21 cellular contexts compared by ENCODE assay signal in the genomic region with DNA sequence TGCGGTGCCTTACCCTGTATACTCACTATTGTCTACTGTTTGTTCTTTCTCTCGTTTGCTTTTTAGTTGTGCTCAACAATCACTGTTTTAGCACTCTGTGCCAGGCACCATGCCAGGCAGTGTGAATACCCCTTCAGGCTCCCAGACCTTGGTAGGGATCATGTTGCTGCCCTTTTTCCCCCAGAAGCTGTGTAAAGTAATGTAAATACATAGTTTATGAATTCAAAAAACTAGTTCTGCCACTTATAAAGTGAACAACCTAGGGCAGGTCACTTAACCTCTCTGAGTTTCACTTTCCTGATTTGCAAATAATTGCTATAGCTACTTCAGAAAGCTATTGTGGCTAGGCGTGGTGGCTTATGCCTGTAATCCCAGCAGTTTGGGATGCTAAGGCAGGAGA.
A peak's percentile ranks its signal among the peaks of the same experiment; 100 is the strongest.
DNase-seq lines count a peak whose midpoint lies in the region; ATAC-seq, FAIRE-seq and TF ChIP-seq lines count a peak whose summit lies in the region.
"Had no signal": no experiment of that assay in that cellular context is flagged by ENCODE, and none has a peak within 500 bp of the region (broad histone marks: within the 10 kb centered on the region; RNA-seq: fewer than 3 reads in every experiment).

No MANE protein-coding gene starts in this region.

- no peak overlapping the region for H2BK120ac ChIP-seq in trophoblast cell (ENCODE audit: insufficient read depth, low read length, poor library complexity)

- H3K27ac ChIP-seq in trophoblast cell (ENCODE audit: low read depth, low read length): no peak overlapping the region
- H3K27ac ChIP-seq: adrenal gland, prostate gland, uterus had no signal

- H3K27ac Mint-ChIP-seq in activated CD8-positive, alpha-beta memory T cell treated with anti-CD3 and anti-CD28 coated beads, Interleukin-2, amount 10 ng/mL, durations not matched to agents 7 days and 5 days: peak overlapping the region; percentile 48
- H3K27ac Mint-ChIP-seq in activated T-helper 2 cell treated with anti-CD3 and anti-CD28 coated beads, Interferon-gamma antibody, Interleukin-2, Interleukin-4, amounts not matched to agents 10 μg/mL and 5 μg/mL and 100 μg/mL, durations not matched to agents 14 hours and 24 hours and 36 hours: no peak overlapping the region
- H3K27ac Mint-ChIP-seq: CD4-positive, alpha-beta T cell; memory B cell; T-helper 1 cell treated with Interleukin-12 subunit alpha and Interleukin-12 subunit beta and Interleukin-4 antibody, amounts not matched to agents 30 μg/mL and 1 μg/mL, for 36 hours had no signal

- H3K9me3 Mint-ChIP-seq in activated CD8-positive, alpha-beta memory T cell treated with anti-CD3 and anti-CD28 coated beads, Interleukin-2, amount 10 ng/mL, durations not matched to agents 7 days and 5 days (ENCODE audit: low read depth): peaks cover 2% of the 10 kb centered on the region
- H3K9me3 Mint-ChIP-seq in activated T-helper 2 cell treated with anti-CD3 and anti-CD28 coated beads, Interferon-gamma antibody, Interleukin-2, Interleukin-4, amounts not matched to agents 10 μg/mL and 5 μg/mL and 100 μg/mL, durations not matched to agents 14 hours and 24 hours and 36 hours: peaks cover 3% of the 10 kb centered on the region
- H3K9me3 Mint-ChIP-seq: CD4-positive, alpha-beta T cell; memory B cell had no signal

- no peak overlapping the region for H2BK5ac ChIP-seq in trophoblast cell (ENCODE audit: low read depth, low read length, poor library complexity)

- peaks cover 30% of the 10 kb centered on the region for H3K36me3 Mint-ChIP-seq in activated CD8-positive, alpha-beta memory T cell treated with anti-CD3 and anti-CD28 coated beads, Interleukin-2, amount 10 ng/mL, durations not matched to agents 7 days and 5 days
- H3K36me3 Mint-ChIP-seq in activated T-helper 2 cell treated with anti-CD3 and anti-CD28 coated beads, Interferon-gamma antibody, Interleukin-2, Interleukin-4, amounts not matched to agents 10 μg/mL and 5 μg/mL and 100 μg/mL, durations not matched to agents 14 hours and 24 hours and 36 hours (ENCODE audit: low read depth): peaks cover 9% of the 10 kb centered on the region
- H3K36me3 Mint-ChIP-seq: memory B cell had no signal

- no peak overlapping the region for H3K18ac ChIP-seq in trophoblast cell (ENCODE audit: low read length)

- H3K9me3 ChIP-seq in trophoblast cell (ENCODE audit: insufficient read depth, low read depth, low read length): no peaks in the 10 kb centered on the region
- H3K9me3 ChIP-seq: adrenal gland, prostate gland, uterus had no signal

- no peak overlapping the region for H3K4me3 Mint-ChIP-seq in activated CD8-positive, alpha-beta memory T cell treated with anti-CD3 and anti-CD28 coated beads, Interleukin-2, amount 10 ng/mL, durations not matched to agents 7 days and 5 days
- H3K4me3 Mint-ChIP-seq in activated T-helper 2 cell treated with anti-CD3 and anti-CD28 coated beads, Interferon-gamma antibody, Interleukin-2, Interleukin-4, amounts not matched to agents 10 μg/mL and 5 μg/mL and 100 μg/mL, durations not matched to agents 14 hours and 24 hours and 36 hours (ENCODE audit: low read depth): no peak overlapping the region
- H3K4me3 Mint-ChIP-seq: CD4-positive, alpha-beta T cell; memory B cell; T-helper 1 cell treated with Interleukin-12 subunit alpha and Interleukin-12 subunit beta and Interleukin-4 antibody, amounts not matched to agents 30 μg/mL and 1 μg/mL, for 36 hours had no signal

- H2AFZ ChIP-seq in trophoblast cell (ENCODE audit: insufficient read depth, low read length, poor library complexity): no peak overlapping the region

- peak overlapping the region; percentile 18 for H4K91ac ChIP-seq in trophoblast cell (ENCODE audit: low read depth, low read length)

- no peaks in the 10 kb centered on the region for H3K36me3 ChIP-seq in bronchial epithelial cell (ENCODE audit: control insufficient read depth, insufficient read depth, low read length)
- H3K36me3 ChIP-seq in trophoblast cell (ENCODE audit: control insufficient read depth in 1 of 2, insufficient read depth in 2 of 2, low read length in 2 of 2): no peaks in the 10 kb centered on the region
- H3K36me3 ChIP-seq: adrenal gland, heart left ventricle, prostate gland, uterus had no signal

- intact Hi-C loops in activated T-helper 2 cell treated with anti-CD3 and anti-CD28 coated beads, Interferon-gamma antibody, Interleukin-2, Interleukin-4, amounts not matched to agents 10 μg/mL and 5 μg/mL and 100 μg/mL, durations not matched to agents 14 hours and 24 hours and 36 hours (cut with micrococcal nuclease): no loop called here

- no peaks in the 10 kb centered on the region for H3K27me3 Mint-ChIP-seq in activated CD8-positive, alpha-beta memory T cell treated with anti-CD3 and anti-CD28 coated beads, Interleukin-2, amount 10 ng/mL, durations not matched to agents 7 days and 5 days
- H3K27me3 Mint-ChIP-seq in activated T-helper 2 cell treated with anti-CD3 and anti-CD28 coated beads, Interferon-gamma antibody, Interleukin-2, Interleukin-4, amounts not matched to agents 10 μg/mL and 5 μg/mL and 100 μg/mL, durations not matched to agents 14 hours and 24 hours and 36 hours (ENCODE audit: low read depth): no peaks in the 10 kb centered on the region
- H3K27me3 Mint-ChIP-seq: CD4-positive, alpha-beta T cell; memory B cell had no signal

- H3K4me1 Mint-ChIP-seq in activated CD8-positive, alpha-beta memory T cell treated with anti-CD3 and anti-CD28 coated beads, Interleukin-2, amount 10 ng/mL, durations not matched to agents 7 days and 5 days: peaks cover 87% of the 10 kb centered on the region
- H3K4me1 Mint-ChIP-seq in activated T-helper 2 cell treated with anti-CD3 and anti-CD28 coated beads, Interferon-gamma antibody, Interleukin-2, Interleukin-4, amounts not matched to agents 10 μg/mL and 5 μg/mL and 100 μg/mL, durations not matched to agents 14 hours and 24 hours and 36 hours (ENCODE audit: low read depth): peaks cover 74% of the 10 kb centered on the region

- no peak for TF ChIP-seq CTCF in bronchial epithelial cell (IDR thresholded peaks at IDR 0.05; ENCODE audit: insufficient read depth, low read length, severe bottlenecking)

- no peak overlapping the region for H3K4me2 ChIP-seq in trophoblast cell (ENCODE audit: low read length)

- CTCF ChIA-PET in activated CD8-positive, alpha-beta memory T cell treated with anti-CD3 and anti-CD28 coated beads, Interleukin-2, amount 10 ng/mL, durations not matched to agents 7 days and 5 days (lab: Charles Lee): interaction anchor here (1.1 kb wide), 1 partner anchor 12 kb away, joined by 3 read pairs; no protein-coding TSS in a partner anchor

- no peak overlapping the region for H3K14ac ChIP-seq in trophoblast cell (ENCODE audit: low read length)

- H2AK5ac ChIP-seq in trophoblast cell (ENCODE audit: low read length): no peak overlapping the region

- DNase-seq in activated CD8-positive, alpha-beta memory T cell treated with anti-CD3 and anti-CD28 coated beads, Interleukin-2, amount 10 ng/mL, durations not matched to agents 7 days and 5 days: no peak
- DNase-seq in activated CD8-positive, alpha-beta memory T cell treated with anti-CD3 and anti-CD28 coated beads, Interleukin-2, amount 50 U/mL, for 48 hours: no peak
- DNase-seq in NCI-H2081 (lab: John Stamatoyannopoulos, UW): peak; percentile 24 to 73
- DNase-seq in bronchial epithelial cell (ENCODE audit: low read depth): peak; percentile 63
- no peak for DNase-seq in trophoblast cell
- no peak for DNase-seq in kidney tubule cell (ENCODE audit: low spot score)
- no peak for DNase-seq in GOT3 (lab: John Stamatoyannopoulos, UW)
- DNase-seq in activated T-helper 2 cell treated with anti-CD3 and anti-CD28 coated beads, Interferon-gamma antibody, Interleukin-2, Interleukin-4, amounts not matched to agents 10 μg/mL and 5 μg/mL and 100 μg/mL, durations not matched to agents 14 hours and 24 hours and 36 hours (ENCODE audit: low spot score): no peak
- DNase-seq: activated effector memory CD4-positive, alpha-beta T cell treated with Interleukin-2 at 50 U/mL for 16 hours; adrenal gland; CD4-positive, alpha-beta T cell; EL; heart left ventricle; KG1; NCI-H446 treated with DMSO at 0.1 percent for 48 hours; stimulated activated CD4-positive, alpha-beta T cell treated with anti-CD3 and anti-CD28 coated beads, Interleukin-2, amount 100 ng/mL, for 48 hours; uterus had no signal

- H3K27me3 ChIP-seq in bronchial epithelial cell (ENCODE audit: control insufficient read depth, insufficient read depth, low read length): no peaks in the 10 kb centered on the region
- no peaks in the 10 kb centered on the region for H3K27me3 ChIP-seq in trophoblast cell (ENCODE audit: insufficient read depth, low read length)
- H3K27me3 ChIP-seq: adrenal gland, heart left ventricle, uterus had no signal

- H2BK12ac ChIP-seq in trophoblast cell (ENCODE audit: low read length): no peak overlapping the region

- no CpG with 5 or more reads among the region's 3 CpGs for WGBS in trophoblast cell (ENCODE audit: extremely low coverage, insufficient coverage, insufficient read length)

- no peak overlapping the region for H3K23ac ChIP-seq in trophoblast cell (ENCODE audit: low read length)

- no peak overlapping the region for H4K8ac ChIP-seq in trophoblast cell (ENCODE audit: low read depth, low read length)

- peaks cover 4% of the 10 kb centered on the region for H3K79me1 ChIP-seq in trophoblast cell (ENCODE audit: low read length)

- no peak overlapping the region for H4K12ac ChIP-seq in trophoblast cell (ENCODE audit: low read depth, low read length)

- no peak overlapping the region for H3K9ac ChIP-seq in trophoblast cell (ENCODE audit: low read length)

- no peak overlapping the region for H3K4ac ChIP-seq in trophoblast cell (ENCODE audit: low read depth, low read length)

- ATAC-seq in activated CD8-positive, alpha-beta memory T cell treated with anti-CD3 and anti-CD28 coated beads, Interleukin-2, amount 10 ng/mL, durations not matched to agents 7 days and 5 days: no peak
- ATAC-seq: HCT116, heart left ventricle had no signal

- no peaks in the 10 kb centered on the region for H3K79me2 ChIP-seq in trophoblast cell (ENCODE audit: control insufficient read depth, insufficient read depth, low read length, poor library complexity)

- H3K4me1 ChIP-seq in trophoblast cell (ENCODE audit: control insufficient read depth in 1 of 2, insufficient read depth in 2 of 2, low read length in 2 of 2): peaks cover 5 to 12% of the 10 kb centered on the region in 2 experiments
- H3K4me1 ChIP-seq: prostate gland, uterus had no signal

- no peak for FAIRE-seq in bronchial epithelial cell (lab: Jason Lieb, UNC)

- H3K4me3 ChIP-seq in bronchial epithelial cell (ENCODE audit: low read depth, low read length) (no peak overlapping the region), trophoblast cell (ENCODE audit: low read depth, low read length) (no peak overlapping the region)
- H3K4me3 ChIP-seq: adrenal gland, heart left ventricle, prostate gland, uterus had no signal

Comparison
In these comparisons a context has a peak if more than half of its experiments do, and no peak if none do; other contexts are left out.
1. DNase-seq: peak in NCI-H2081 (2 of 2) and bronchial epithelial cell (single experiment); none in activated CD8-positive, alpha-beta memory T cell treated with anti-CD3 and anti-CD28 coated beads, Interleukin-2, amount 10 ng/mL, durations not matched to agents 7 days and 5 days (single experiment), activated CD8-positive, alpha-beta memory T cell treated with anti-CD3 and anti-CD28 coated beads, Interleukin-2, amount 50 U/mL, for 48 hours (single experiment), trophoblast cell (0 of 2), kidney tubule cell (single experiment), GOT3 (single experiment) and activated T-helper 2 cell treated with anti-CD3 and anti-CD28 coated beads, Interferon-gamma antibody, Interleukin-2, Interleukin-4, amounts not matched to agents 10 μg/mL and 5 μg/mL and 100 μg/mL, durations not matched to agents 14 hours and 24 hours and 36 hours (single experiment).